Comparison of ENCODE assay signal across 1 cellular context in genomic region chr20:22586645-22587310, GRCh38.
TF ChIP-seq lines count a peak whose summit lies in the region.

No MANE protein-coding gene starts in this region.

TF ChIP-seq in HepG2, 621 proteins besides CTCF, POLR2A, EP300 and RAD21 (continued from another document and continues in another):
- TF ChIP-seq ZBTB33 (CRISPR knock-in tag; IDR thresholded peaks at IDR 0.05) (no peak), ZNF296 (CRISPR knock-in tag; conservative IDR thresholded peaks at IDR 0.05) (no peak), ELF3 (CRISPR knock-in tag; IDR thresholded peaks at IDR 0.05) (peak; percentile 65; the same call in 1 of the 2 replicates), REPIN1 (CRISPR knock-in tag; IDR thresholded peaks at IDR 0.05; ENCODE audit: borderline replicate concordance, low read depth) (peak; percentile 51; the same call in 1 of the 2 replicates), KDM5B (CRISPR knock-in tag; IDR thresholded peaks at IDR 0.05; ENCODE audit: borderline replicate concordance) (peak; percentile 36; the same call in 1 of the 2 replicates), MED1 (CRISPR knock-in tag; IDR thresholded peaks at IDR 0.05) (peak; percentile 79), HNRNPLL (IDR thresholded peaks at IDR 0.05; ENCODE audit: low read depth, low read length, poor library complexity, severe bottlenecking) (peak; percentile 75), CENPBD1 (CRISPR knock-in tag; IDR thresholded peaks at IDR 0.05; ENCODE audit: borderline replicate concordance, low read depth) (no peak), TERF1 (CRISPR knock-in tag; IDR thresholded peaks at IDR 0.05) (peak; percentile 70; the same call in 1 of the 2 replicates), ZNF367 (CRISPR knock-in tag; IDR thresholded peaks at IDR 0.05; ENCODE audit: borderline replicate concordance) (no peak; the same call in 1 of the 2 replicates), IKZF5 (CRISPR knock-in tag; IDR thresholded peaks at IDR 0.05) (peak; percentile 65), YY1 (IDR thresholded peaks at IDR 0.05; ENCODE audit: insufficient read depth, insufficient replicate concordance, low read depth, low read length) (peak; percentile 67), ZNF766 (CRISPR knock-in tag; IDR thresholded peaks at IDR 0.05; ENCODE audit: borderline replicate concordance) (peak; percentile 43; the same call in 1 of the 2 replicates), KAT7 (CRISPR knock-in tag; IDR thresholded peaks at IDR 0.05; ENCODE audit: borderline replicate concordance) (0 out of 2 replicates have a peak, but pooled peaks have one; percentile 68), ZNF597 (CRISPR knock-in tag; IDR thresholded peaks at IDR 0.05) (0 out of 2 replicates have a peak, but pooled peaks have one; percentile 17), FOXP1 (IDR thresholded peaks at IDR 0.05) (no peak), FOXP1 (CRISPR knock-in tag; IDR thresholded peaks at IDR 0.05) (no peak), ZNF263 (CRISPR knock-in tag; IDR thresholded peaks at IDR 0.05) (peak; percentile 76), ZNF709 (CRISPR knock-in tag; IDR thresholded peaks at IDR 0.05) (0 out of 2 replicates have a peak, but pooled peaks have one; percentile 13), NCOA2 (CRISPR knock-in tag; IDR thresholded peaks at IDR 0.05) (peak; percentile 49; the same call in 1 of the 2 replicates), ZNF776 (CRISPR knock-in tag; IDR thresholded peaks at IDR 0.05) (0 out of 2 replicates have a peak, but pooled peaks have one; percentile 44), TBX3 (IDR thresholded peaks at IDR 0.05; ENCODE audit: borderline replicate concordance) (no peak), ZEB1 (IDR thresholded peaks at IDR 0.05; ENCODE audit: insufficient replicate concordance, low read depth) (peak; percentile 59), MXI1 (IDR thresholded peaks at IDR 0.05; ENCODE audit: borderline replicate concordance, low read depth, low read length) (peak; percentile 38; the same call in 1 of the 3 replicates), HOXD1 (CRISPR knock-in tag; IDR thresholded peaks at IDR 0.05) (0 out of 2 replicates have a peak, but pooled peaks have one; percentile 35), ZNF883 (CRISPR knock-in tag; IDR thresholded peaks at IDR 0.05; ENCODE audit: not compliant biosample characterization) (no peak), NR2C2 (CRISPR knock-in tag; IDR thresholded peaks at IDR 0.05; ENCODE audit: borderline replicate concordance) (peak; percentile 73; the same call in 1 of the 2 replicates), ZC3H4 (CRISPR knock-in tag; IDR thresholded peaks at IDR 0.05; ENCODE audit: borderline replicate concordance) (no peak), CBX1 (IDR thresholded peaks at IDR 0.05; ENCODE audit: low read depth) (peak; percentile 47), ZNF446 (CRISPR knock-in tag; IDR thresholded peaks at IDR 0.05) (no peak), ZNF275 (CRISPR knock-in tag; IDR thresholded peaks at IDR 0.05; ENCODE audit: borderline replicate concordance) (0 out of 2 replicates have a peak, but pooled peaks have one; percentile 26), TP53 (CRISPR knock-in tag; conservative IDR thresholded peaks at IDR 0.05) (peak; percentile 77; the same call in 1 of the 2 replicates), ERF (CRISPR knock-in tag; IDR thresholded peaks at IDR 0.05) (peak; percentile 54; the same call in 1 of the 2 replicates), NCOA5 (CRISPR knock-in tag; IDR thresholded peaks at IDR 0.05) (0 out of 2 replicates have a peak, but pooled peaks have one; percentile 44), RFX1 (IDR thresholded peaks at IDR 0.05) (no peak), NBN (conservative IDR thresholded peaks at IDR 0.05) (no peak), KLF6 (CRISPR knock-in tag; IDR thresholded peaks at IDR 0.05) (0 out of 2 replicates have a peak, but pooled peaks have one; percentile 43), SRF (IDR thresholded peaks at IDR 0.05; ENCODE audit: low read depth, low read length) (no peak), FOSL2 (CRISPR knock-in tag; IDR thresholded peaks at IDR 0.05) (peak; percentile 34), DBP (CRISPR knock-in tag; IDR thresholded peaks at IDR 0.05; ENCODE audit: not compliant biosample characterization) (peak; percentile 54), SOX5 (CRISPR knock-in tag; IDR thresholded peaks at IDR 0.05; ENCODE audit: borderline replicate concordance) (peak; percentile 50; the same call in 1 of the 2 replicates), SOX13 (IDR thresholded peaks at IDR 0.05) (no peak), SOX13 (CRISPR knock-in tag; conservative IDR thresholded peaks at IDR 0.05 in 1 of 2, IDR thresholded peaks at IDR 0.05 in 1 of 2) (peak in 1 of 2 experiments; percentile 43; a peak in 1 of 4 replicates), ZNF235 (CRISPR knock-in tag; IDR thresholded peaks at IDR 0.05; ENCODE audit: borderline replicate concordance) (0 out of 2 replicates have a peak, but pooled peaks have one; percentile 6), RNF2 (conservative IDR thresholded peaks at IDR 0.05; ENCODE audit: low read depth) (0 out of 2 replicates have a peak, but pooled peaks have one; percentile 48), ARNT2 (CRISPR knock-in tag; IDR thresholded peaks at IDR 0.05; ENCODE audit: low read depth) (no peak), LBX2 (CRISPR knock-in tag; IDR thresholded peaks at IDR 0.05; ENCODE audit: borderline replicate concordance) (0 out of 2 replicates have a peak, but pooled peaks have one; percentile 15), XRCC5 (optimal IDR thresholded peaks at IDR 0.05; ENCODE audit: low read length) (peak; percentile 91), KDM5A (IDR thresholded peaks at IDR 0.05; ENCODE audit: borderline replicate concordance, low read length) (0 out of 2 replicates have a peak, but pooled peaks have one; percentile 62), ZBTB26 (CRISPR knock-in tag; IDR thresholded peaks at IDR 0.05; ENCODE audit: borderline replicate concordance) (peak; percentile 57; the same call in 1 of the 2 replicates), ADNP (CRISPR knock-in tag; IDR thresholded peaks at IDR 0.05) (peak; percentile 48; the same call in 1 of the 2 replicates), ARNT (IDR thresholded peaks at IDR 0.05) (no peak), ZNF101 (CRISPR knock-in tag; IDR thresholded peaks at IDR 0.05; ENCODE audit: borderline replicate concordance, low read depth) (no peak), GZF1 (CRISPR knock-in tag; IDR thresholded peaks at IDR 0.05) (peak; percentile 58; the same call in 1 of the 2 replicates), TSC22D2 (CRISPR knock-in tag; IDR thresholded peaks at IDR 0.05; ENCODE audit: borderline replicate concordance) (0 out of 2 replicates have a peak, but pooled peaks have one; percentile 45), ETV6 (CRISPR knock-in tag; conservative IDR thresholded peaks at IDR 0.05) (peak; percentile 52), ZNF414 (CRISPR knock-in tag; IDR thresholded peaks at IDR 0.05) (0 out of 2 replicates have a peak, but pooled peaks have one; percentile 53), ZNF724P (CRISPR knock-in tag; IDR thresholded peaks at IDR 0.05; ENCODE audit: borderline replicate concordance) (no peak), EZH2 (conservative IDR thresholded peaks at IDR 0.05; ENCODE audit: low read depth, low read length) (peak; percentile 45)
- TF ChIP-seq, protein P1, sequence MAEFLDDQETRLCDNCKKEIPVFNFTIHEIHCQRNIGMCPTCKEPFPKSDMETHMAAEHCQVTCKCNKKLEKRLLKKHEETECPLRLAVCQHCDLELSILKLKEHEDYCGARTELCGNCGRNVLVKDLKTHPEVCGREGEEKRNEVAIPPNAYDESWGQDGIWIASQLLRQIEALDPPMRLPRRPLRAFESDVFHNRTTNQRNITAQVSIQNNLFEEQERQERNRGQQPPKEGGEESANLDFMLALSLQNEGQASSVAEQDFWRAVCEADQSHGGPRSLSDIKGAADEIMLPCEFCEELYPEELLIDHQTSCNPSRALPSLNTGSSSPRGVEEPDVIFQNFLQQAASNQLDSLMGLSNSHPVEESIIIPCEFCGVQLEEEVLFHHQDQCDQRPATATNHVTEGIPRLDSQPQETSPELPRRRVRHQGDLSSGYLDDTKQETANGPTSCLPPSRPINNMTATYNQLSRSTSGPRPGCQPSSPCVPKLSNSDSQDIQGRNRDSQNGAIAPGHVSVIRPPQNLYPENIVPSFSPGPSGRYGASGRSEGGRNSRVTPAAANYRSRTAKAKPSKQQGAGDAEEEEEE (CRISPR knock-in tag; IDR thresholded peaks at IDR 0.05; ENCODE audit: borderline replicate concordance) = no peak
- TF ChIP-seq, protein P2, sequence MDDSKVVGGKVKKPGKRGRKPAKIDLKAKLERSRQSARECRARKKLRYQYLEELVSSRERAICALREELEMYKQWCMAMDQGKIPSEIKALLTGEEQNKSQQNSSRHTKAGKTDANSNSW (CRISPR knock-in tag; IDR thresholded peaks at IDR 0.05; ENCODE audit: borderline replicate concordance) = no peak
